ENCODE assay signal across 1 cellular context in the genomic region with DNA sequence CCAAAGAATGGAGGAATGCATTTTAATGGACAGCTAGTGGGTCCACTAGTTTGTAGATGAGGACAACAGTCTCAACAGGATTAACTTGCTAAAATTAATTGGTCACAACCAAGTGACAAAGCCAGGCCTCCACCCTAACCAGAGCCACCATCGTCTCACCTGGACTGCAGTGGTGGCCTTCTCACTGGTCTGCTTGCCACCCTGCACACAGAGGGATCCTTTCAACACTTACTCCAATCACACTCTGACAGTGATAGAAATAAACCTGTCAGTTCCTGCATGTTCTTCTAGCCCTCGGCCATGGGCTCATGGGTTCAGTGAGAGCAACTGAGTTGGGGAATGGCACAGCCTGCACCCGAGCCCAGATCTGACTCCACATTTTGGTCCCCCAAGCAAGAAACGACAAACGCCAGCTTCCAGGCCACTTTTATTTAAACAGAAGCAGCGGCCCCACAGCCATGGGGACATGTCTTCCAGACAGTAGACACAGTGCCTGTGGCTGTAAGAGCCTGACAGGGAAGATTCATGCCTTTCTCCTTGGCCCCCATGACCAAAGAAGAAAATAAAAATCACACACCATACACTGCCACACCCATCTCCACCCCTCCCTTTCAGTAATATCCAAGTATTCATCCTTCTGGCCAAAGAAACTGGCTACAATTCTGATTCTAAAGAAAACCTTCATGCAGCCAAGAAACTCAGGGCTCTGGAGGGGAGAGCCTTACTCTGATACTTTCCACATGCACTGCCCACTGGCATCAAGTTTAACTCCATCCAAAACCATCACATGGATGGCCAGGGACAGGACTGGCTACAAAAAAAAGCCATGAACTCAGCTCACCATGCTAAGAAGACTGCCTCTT.
TF ChIP-seq lines count a peak whose summit lies in the region.

No MANE protein-coding gene starts in this region.

TF ChIP-seq in GM23338, 12 proteins besides CTCF, POLR2A, EP300 and RAD21:
- TF ChIP-seq, protein P1, sequence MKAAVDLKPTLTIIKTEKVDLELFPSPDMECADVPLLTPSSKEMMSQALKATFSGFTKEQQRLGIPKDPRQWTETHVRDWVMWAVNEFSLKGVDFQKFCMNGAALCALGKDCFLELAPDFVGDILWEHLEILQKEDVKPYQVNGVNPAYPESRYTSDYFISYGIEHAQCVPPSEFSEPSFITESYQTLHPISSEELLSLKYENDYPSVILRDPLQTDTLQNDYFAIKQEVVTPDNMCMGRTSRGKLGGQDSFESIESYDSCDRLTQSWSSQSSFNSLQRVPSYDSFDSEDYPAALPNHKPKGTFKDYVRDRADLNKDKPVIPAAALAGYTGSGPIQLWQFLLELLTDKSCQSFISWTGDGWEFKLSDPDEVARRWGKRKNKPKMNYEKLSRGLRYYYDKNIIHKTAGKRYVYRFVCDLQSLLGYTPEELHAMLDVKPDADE (IDR thresholded peaks at IDR 0.05), result no peak
- no peak for TF ChIP-seq JUNB (IDR thresholded peaks at IDR 0.05; ENCODE audit: unreplicated experiment)
- no peak for TF ChIP-seq EZH2 (IDR thresholded peaks at IDR 0.05; ENCODE audit: low read depth, unreplicated experiment)
- no peak for TF ChIP-seq ZNF331 (CRISPR knock-in tag; IDR thresholded peaks at IDR 0.05; ENCODE audit: low read depth)
- TF ChIP-seq EZH2phosphoT487 (IDR thresholded peaks at IDR 0.05; ENCODE audit: unreplicated experiment), result no peak
- TF ChIP-seq, protein P2, sequence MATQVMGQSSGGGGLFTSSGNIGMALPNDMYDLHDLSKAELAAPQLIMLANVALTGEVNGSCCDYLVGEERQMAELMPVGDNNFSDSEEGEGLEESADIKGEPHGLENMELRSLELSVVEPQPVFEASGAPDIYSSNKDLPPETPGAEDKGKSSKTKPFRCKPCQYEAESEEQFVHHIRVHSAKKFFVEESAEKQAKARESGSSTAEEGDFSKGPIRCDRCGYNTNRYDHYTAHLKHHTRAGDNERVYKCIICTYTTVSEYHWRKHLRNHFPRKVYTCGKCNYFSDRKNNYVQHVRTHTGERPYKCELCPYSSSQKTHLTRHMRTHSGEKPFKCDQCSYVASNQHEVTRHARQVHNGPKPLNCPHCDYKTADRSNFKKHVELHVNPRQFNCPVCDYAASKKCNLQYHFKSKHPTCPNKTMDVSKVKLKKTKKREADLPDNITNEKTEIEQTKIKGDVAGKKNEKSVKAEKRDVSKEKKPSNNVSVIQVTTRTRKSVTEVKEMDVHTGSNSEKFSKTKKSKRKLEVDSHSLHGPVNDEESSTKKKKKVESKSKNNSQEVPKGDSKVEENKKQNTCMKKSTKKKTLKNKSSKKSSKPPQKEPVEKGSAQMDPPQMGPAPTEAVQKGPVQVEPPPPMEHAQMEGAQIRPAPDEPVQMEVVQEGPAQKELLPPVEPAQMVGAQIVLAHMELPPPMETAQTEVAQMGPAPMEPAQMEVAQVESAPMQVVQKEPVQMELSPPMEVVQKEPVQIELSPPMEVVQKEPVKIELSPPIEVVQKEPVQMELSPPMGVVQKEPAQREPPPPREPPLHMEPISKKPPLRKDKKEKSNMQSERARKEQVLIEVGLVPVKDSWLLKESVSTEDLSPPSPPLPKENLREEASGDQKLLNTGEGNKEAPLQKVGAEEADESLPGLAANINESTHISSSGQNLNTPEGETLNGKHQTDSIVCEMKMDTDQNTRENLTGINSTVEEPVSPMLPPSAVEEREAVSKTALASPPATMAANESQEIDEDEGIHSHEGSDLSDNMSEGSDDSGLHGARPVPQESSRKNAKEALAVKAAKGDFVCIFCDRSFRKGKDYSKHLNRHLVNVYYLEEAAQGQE (IDR thresholded peaks at IDR 0.05; ENCODE audit: unreplicated experiment), result no peak
- TF ChIP-seq POLR2AphosphoS5 (IDR thresholded peaks at IDR 0.05; ENCODE audit: low read depth), result no peak
- TF ChIP-seq, protein P3, sequence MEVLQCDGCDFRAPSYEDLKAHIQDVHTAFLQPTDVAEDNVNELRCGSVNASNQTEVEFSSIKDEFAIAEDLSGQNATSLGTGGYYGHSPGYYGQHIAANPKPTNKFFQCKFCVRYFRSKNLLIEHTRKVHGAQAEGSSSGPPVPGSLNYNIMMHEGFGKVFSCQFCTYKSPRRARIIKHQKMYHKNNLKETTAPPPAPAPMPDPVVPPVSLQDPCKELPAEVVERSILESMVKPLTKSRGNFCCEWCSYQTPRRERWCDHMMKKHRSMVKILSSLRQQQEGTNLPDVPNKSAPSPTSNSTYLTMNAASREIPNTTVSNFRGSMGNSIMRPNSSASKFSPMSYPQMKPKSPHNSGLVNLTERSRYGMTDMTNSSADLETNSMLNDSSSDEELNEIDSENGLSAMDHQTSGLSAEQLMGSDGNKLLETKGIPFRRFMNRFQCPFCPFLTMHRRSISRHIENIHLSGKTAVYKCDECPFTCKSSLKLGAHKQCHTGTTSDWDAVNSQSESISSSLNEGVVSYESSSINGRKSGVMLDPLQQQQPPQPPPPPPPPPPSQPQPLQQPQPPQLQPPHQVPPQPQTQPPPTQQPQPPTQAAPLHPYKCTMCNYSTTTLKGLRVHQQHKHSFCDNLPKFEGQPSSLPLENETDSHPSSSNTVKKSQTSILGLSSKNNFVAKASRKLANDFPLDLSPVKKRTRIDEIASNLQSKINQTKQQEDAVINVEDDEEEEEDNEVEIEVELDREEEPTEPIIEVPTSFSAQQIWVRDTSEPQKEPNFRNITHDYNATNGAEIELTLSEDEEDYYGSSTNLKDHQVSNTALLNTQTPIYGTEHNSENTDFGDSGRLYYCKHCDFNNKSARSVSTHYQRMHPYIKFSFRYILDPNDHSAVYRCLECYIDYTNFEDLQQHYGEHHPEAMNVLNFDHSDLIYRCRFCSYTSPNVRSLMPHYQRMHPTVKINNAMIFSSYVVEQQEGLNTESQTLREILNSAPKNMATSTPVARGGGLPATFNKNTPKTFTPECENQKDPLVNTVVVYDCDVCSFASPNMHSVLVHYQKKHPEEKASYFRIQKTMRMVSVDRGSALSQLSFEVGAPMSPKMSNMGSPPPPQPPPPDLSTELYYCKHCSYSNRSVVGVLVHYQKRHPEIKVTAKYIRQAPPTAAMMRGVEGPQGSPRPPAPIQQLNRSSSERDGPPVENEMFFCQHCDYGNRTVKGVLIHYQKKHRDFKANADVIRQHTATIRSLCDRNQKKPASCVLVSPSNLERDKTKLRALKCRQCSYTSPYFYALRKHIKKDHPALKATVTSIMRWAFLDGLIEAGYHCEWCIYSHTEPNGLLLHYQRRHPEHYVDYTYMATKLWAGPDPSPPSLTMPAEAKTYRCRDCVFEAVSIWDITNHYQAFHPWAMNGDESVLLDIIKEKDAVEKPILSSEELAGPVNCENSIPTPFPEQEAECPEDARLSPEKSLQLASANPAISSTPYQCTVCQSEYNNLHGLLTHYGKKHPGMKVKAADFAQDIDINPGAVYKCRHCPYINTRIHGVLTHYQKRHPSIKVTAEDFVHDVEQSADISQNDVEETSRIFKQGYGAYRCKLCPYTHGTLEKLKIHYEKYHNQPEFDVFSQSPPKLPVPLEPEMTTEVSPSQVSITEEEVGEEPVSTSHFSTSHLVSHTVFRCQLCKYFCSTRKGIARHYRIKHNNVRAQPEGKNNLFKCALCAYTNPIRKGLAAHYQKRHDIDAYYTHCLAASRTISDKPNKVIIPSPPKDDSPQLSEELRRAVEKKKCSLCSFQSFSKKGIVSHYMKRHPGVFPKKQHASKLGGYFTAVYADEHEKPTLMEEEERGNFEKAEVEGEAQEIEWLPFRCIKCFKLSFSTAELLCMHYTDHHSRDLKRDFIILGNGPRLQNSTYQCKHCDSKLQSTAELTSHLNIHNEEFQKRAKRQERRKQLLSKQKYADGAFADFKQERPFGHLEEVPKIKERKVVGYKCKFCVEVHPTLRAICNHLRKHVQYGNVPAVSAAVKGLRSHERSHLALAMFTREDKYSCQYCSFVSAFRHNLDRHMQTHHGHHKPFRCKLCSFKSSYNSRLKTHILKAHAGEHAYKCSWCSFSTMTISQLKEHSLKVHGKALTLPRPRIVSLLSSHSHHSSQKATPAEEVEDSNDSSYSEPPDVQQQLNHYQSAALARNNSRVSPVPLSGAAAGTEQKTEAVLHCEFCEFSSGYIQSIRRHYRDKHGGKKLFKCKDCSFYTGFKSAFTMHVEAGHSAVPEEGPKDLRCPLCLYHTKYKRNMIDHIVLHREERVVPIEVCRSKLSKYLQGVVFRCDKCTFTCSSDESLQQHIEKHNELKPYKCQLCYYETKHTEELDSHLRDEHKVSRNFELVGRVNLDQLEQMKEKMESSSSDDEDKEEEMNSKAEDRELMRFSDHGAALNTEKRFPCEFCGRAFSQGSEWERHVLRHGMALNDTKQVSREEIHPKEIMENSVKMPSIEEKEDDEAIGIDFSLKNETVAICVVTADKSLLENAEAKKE (CRISPR knock-in tag; IDR thresholded peaks at IDR 0.05), result no peak
- TF ChIP-seq NANOG (IDR thresholded peaks at IDR 0.05; ENCODE audit: borderline replicate concordance), result no peak
